In the genomic region with DNA sequence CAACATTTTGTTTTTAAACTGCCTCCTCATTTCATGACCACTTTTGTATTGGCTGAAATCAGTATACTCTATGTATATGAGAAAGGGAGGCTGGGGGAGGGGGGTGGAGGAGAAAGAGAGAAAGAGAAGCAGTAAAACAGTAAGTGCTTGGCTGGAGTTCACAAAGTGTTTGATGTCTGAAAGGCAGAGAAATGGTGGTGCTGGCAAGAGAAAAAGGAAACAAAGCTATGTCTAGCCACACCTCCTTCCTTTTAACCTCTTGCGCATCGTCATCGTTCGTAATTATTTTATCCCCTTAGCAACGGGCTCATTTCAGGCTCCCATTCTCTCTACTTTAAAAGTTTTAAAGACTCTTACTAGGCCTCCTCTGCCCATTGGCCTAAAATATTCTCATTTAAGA, we compare ENCODE assay signal across 24 cellular contexts. TPM values are rescaled to one million over a fixed set of nuclear protein-coding genes. Genes with fewer than 3 reads are reported as not detected.
A peak's percentile ranks its signal among the peaks of the same experiment; 100 is the strongest.
DNase-seq lines count a peak whose midpoint lies in the region; ATAC-seq and TF ChIP-seq lines count a peak whose summit lies in the region.
"Had no signal": no experiment of that assay in that cellular context is flagged by ENCODE, and none has a peak within 500 bp of the region (broad histone marks: within the 10 kb centered on the region; RNA-seq: fewer than 3 reads in every experiment).

No MANE protein-coding gene starts in this region.

- no peaks in the 10 kb centered on the region for H3K27me3 ChIP-seq in sigmoid colon
- H3K27me3 ChIP-seq in heart right ventricle: no peaks in the 10 kb centered on the region
- H3K27me3 ChIP-seq: left lung, MG63, upper lobe of left lung had no signal

- TF ChIP-seq CTCF in cardiac fibroblast (IDR thresholded peaks at IDR 0.05; ENCODE audit: low read depth, low read length) (no peak), sigmoid colon (IDR thresholded peaks at IDR 0.05) (no peak), heart right ventricle (IDR thresholded peaks at IDR 0.05) (no peak)

- H3K4me1 ChIP-seq in sigmoid colon (peaks cover 0 to 4% (median 2%) of the 10 kb centered on the region in 4 donors), heart right ventricle (peaks cover 0 to 24% (median 0%) of the 10 kb centered on the region in 9 donors)
- H3K4me1 ChIP-seq: left lung had no signal

- no peak for ATAC-seq in activated CD4-positive, alpha-beta T cell treated with anti-CD3 and anti-CD28 coated beads for 36 hours
- peak; percentile 66 for ATAC-seq in stimulated activated effector memory CD8-positive, alpha-beta T cell treated with anti-CD3 and anti-CD28 coated beads, Interleukin-12 subunit alpha, Interleukin-12 subunit beta, amount 100 ng/mL, for 72 hours
- no peak for ATAC-seq in heart right ventricle
- ATAC-seq: esophagus mucosa, left lung, mucosa of descending colon, PC-3 had no signal

- no peak overlapping the region for H3K4me3 Mint-ChIP-seq in activated CD4-positive, alpha-beta T cell treated with anti-CD3 and anti-CD28 coated beads for 36 hours
- H3K4me3 Mint-ChIP-seq in activated CD4-positive, alpha-beta T cell treated with anti-CD3 and anti-CD28 coated beads, Interleukin-2, amount 10 ng/mL, durations not matched to agents 24 days and 14 days: no peak overlapping the region
- H3K4me3 Mint-ChIP-seq in stimulated activated effector memory CD8-positive, alpha-beta T cell treated with anti-CD3 and anti-CD28 coated beads, Interleukin-12 subunit alpha, Interleukin-12 subunit beta, amount 100 ng/mL, for 72 hours: no peak overlapping the region
- H3K4me3 Mint-ChIP-seq: central memory CD8-positive, alpha-beta T cell; IgD-negative memory B cell had no signal

- H3K27me3 Mint-ChIP-seq in activated CD4-positive, alpha-beta T cell treated with anti-CD3 and anti-CD28 coated beads for 36 hours: no peaks in the 10 kb centered on the region
- H3K27me3 Mint-ChIP-seq in activated CD4-positive, alpha-beta T cell treated with anti-CD3 and anti-CD28 coated beads, Interleukin-2, amount 10 ng/mL, durations not matched to agents 24 days and 14 days: no peaks in the 10 kb centered on the region
- H3K27me3 Mint-ChIP-seq: central memory CD8-positive, alpha-beta T cell; IgD-negative memory B cell had no signal

- DNase-seq in activated CD4-positive, alpha-beta T cell treated with anti-CD3 and anti-CD28 coated beads for 36 hours: peak; percentile 7
- no peak for DNase-seq in activated CD4-positive, alpha-beta T cell treated with anti-CD3 and anti-CD28 coated beads, Interleukin-2, amount 10 ng/mL, durations not matched to agents 24 days and 14 days
- DNase-seq in cardiac fibroblast (ENCODE audit: low read depth in 2 of 2): peak; percentile 7 to 21
- DNase-seq in islet precursor cell: peak; percentile 41
- no peak for DNase-seq in stimulated activated effector memory CD8-positive, alpha-beta T cell treated with anti-CD3 and anti-CD28 coated beads, Interleukin-12 subunit alpha, Interleukin-12 subunit beta, amount 100 ng/mL, for 72 hours (ENCODE audit: low spot score in 2 of 2)
- no peak for DNase-seq in sigmoid colon
- DNase-seq in heart right ventricle: no peak
- no peak for DNase-seq in NCI-H146 treated with DMSO at 0.1 percent for 48 hours (lab: John Stamatoyannopoulos, UW; ENCODE audit: unreplicated experiment)
- DNase-seq: activated CD4-positive, alpha-beta T cell treated with anti-CD3 and anti-CD28 coated beads for 48 hours; activated CD8-positive, alpha-beta memory T cell treated with anti-CD3 and anti-CD28 coated beads, Interleukin-2, amount 50 U/mL, for 48 hours; activated gamma-delta T cell treated with Interleukin-2 at 50 U/mL for 16 hours; GDM1; left lung; MG63; mucosa of descending colon; NCI-H1436; NCI-H82; PC-3; SHP77 treated with DMSO at 0.1 percent for 48 hours; stimulated activated CD4-positive, alpha-beta T cell treated with anti-CD3 and anti-CD28 coated beads, Interleukin-12 subunit alpha, Interleukin-12 subunit beta, amount 100 ng/mL, for 4 hours; upper lobe of left lung had no signal

- WGBS in sigmoid colon, 2 donors: 91 to 98% methylated on average over 5 of the region's 5 CpGs
- WGBS in heart right ventricle, 2 donors: 86 to 96% methylated on average over 5 of the region's 5 CpGs

- H3K9me3 Mint-ChIP-seq in activated CD4-positive, alpha-beta T cell treated with anti-CD3 and anti-CD28 coated beads for 36 hours (ENCODE audit: low read depth): no peaks in the 10 kb centered on the region
- no peaks in the 10 kb centered on the region for H3K9me3 Mint-ChIP-seq in activated CD4-positive, alpha-beta T cell treated with anti-CD3 and anti-CD28 coated beads, Interleukin-2, amount 10 ng/mL, durations not matched to agents 24 days and 14 days
- no peaks in the 10 kb centered on the region for H3K9me3 Mint-ChIP-seq in stimulated activated effector memory CD8-positive, alpha-beta T cell treated with anti-CD3 and anti-CD28 coated beads, Interleukin-12 subunit alpha, Interleukin-12 subunit beta, amount 100 ng/mL, for 72 hours
- H3K9me3 Mint-ChIP-seq: central memory CD8-positive, alpha-beta T cell; IgD-negative memory B cell had no signal

- no peak for TF ChIP-seq POLR2A in sigmoid colon (IDR thresholded peaks at IDR 0.05)

- CTCF ChIA-PET in activated CD4-positive, alpha-beta T cell treated with anti-CD3 and anti-CD28 coated beads for 36 hours (lab: Charles Lee): no interaction called here

- POLR2A ChIA-PET in activated CD4-positive, alpha-beta T cell treated with anti-CD3 and anti-CD28 coated beads for 36 hours (lab: Charles Lee): no interaction called here

- H3K27ac Mint-ChIP-seq in activated CD4-positive, alpha-beta T cell treated with anti-CD3 and anti-CD28 coated beads for 36 hours: no peak overlapping the region
- H3K27ac Mint-ChIP-seq in activated CD4-positive, alpha-beta T cell treated with anti-CD3 and anti-CD28 coated beads, Interleukin-2, amount 10 ng/mL, durations not matched to agents 24 days and 14 days: no peak overlapping the region
- H3K27ac Mint-ChIP-seq in stimulated activated effector memory CD8-positive, alpha-beta T cell treated with anti-CD3 and anti-CD28 coated beads, Interleukin-12 subunit alpha, Interleukin-12 subunit beta, amount 100 ng/mL, for 72 hours: peak overlapping the region; percentile 54
- H3K27ac Mint-ChIP-seq: IgD-negative memory B cell had no signal

- TF ChIP-seq EP300 in sigmoid colon (IDR thresholded peaks at IDR 0.05): no peak

- H3K4me1 Mint-ChIP-seq in activated CD4-positive, alpha-beta T cell treated with anti-CD3 and anti-CD28 coated beads for 36 hours: peaks cover 5% of the 10 kb centered on the region
- H3K4me1 Mint-ChIP-seq in activated CD4-positive, alpha-beta T cell treated with anti-CD3 and anti-CD28 coated beads, Interleukin-2, amount 10 ng/mL, durations not matched to agents 24 days and 14 days: no peaks in the 10 kb centered on the region
- H3K4me1 Mint-ChIP-seq in stimulated activated effector memory CD8-positive, alpha-beta T cell treated with anti-CD3 and anti-CD28 coated beads, Interleukin-12 subunit alpha, Interleukin-12 subunit beta, amount 100 ng/mL, for 72 hours: no peaks in the 10 kb centered on the region
- H3K4me1 Mint-ChIP-seq: central memory CD8-positive, alpha-beta T cell; IgD-negative memory B cell had no signal

- H3K27ac ChIP-seq in sigmoid colon (no peak overlapping the region), heart right ventricle (no peak overlapping the region)
- H3K27ac ChIP-seq: left lung, upper lobe of left lung had no signal

- H3K36me3 ChIP-seq in sigmoid colon: no peaks in the 10 kb centered on the region
- H3K36me3 ChIP-seq in heart right ventricle: no peaks in the 10 kb centered on the region
- H3K36me3 ChIP-seq: left lung, MG63, upper lobe of left lung had no signal

- intact Hi-C loops in activated CD4-positive, alpha-beta T cell treated with anti-CD3 and anti-CD28 coated beads for 36 hours (cut with DNase I, micrococcal nuclease): no loop called here
- intact Hi-C loops in activated CD4-positive, alpha-beta T cell treated with anti-CD3 and anti-CD28 coated beads, Interleukin-2, amount 10 ng/mL, durations not matched to agents 24 days and 14 days (cut with micrococcal nuclease): no loop called here
- intact Hi-C loops in sigmoid colon (cut with DNase I): no loop called here
- intact Hi-C loops in heart right ventricle (cut with DNase I): no loop called here

- no peaks in the 10 kb centered on the region for H3K36me3 Mint-ChIP-seq in activated CD4-positive, alpha-beta T cell treated with anti-CD3 and anti-CD28 coated beads for 36 hours (ENCODE audit: low read depth)
- peaks cover 3% of the 10 kb centered on the region for H3K36me3 Mint-ChIP-seq in activated CD4-positive, alpha-beta T cell treated with anti-CD3 and anti-CD28 coated beads, Interleukin-2, amount 10 ng/mL, durations not matched to agents 24 days and 14 days (ENCODE audit: low read depth)
- H3K36me3 Mint-ChIP-seq in stimulated activated effector memory CD8-positive, alpha-beta T cell treated with anti-CD3 and anti-CD28 coated beads, Interleukin-12 subunit alpha, Interleukin-12 subunit beta, amount 100 ng/mL, for 72 hours: no peaks in the 10 kb centered on the region

- H3K4me3 ChIP-seq in cardiac fibroblast (replicated peaks in 1 of 2; ENCODE audit: low read depth in 2 of 2, low read length in 2 of 2) (no peak overlapping the region), sigmoid colon (no peak overlapping the region), heart right ventricle (no peak overlapping the region)
- H3K4me3 ChIP-seq: left lung, MG63, mucosa of descending colon, upper lobe of left lung had no signal

- H3K9me3 ChIP-seq in sigmoid colon: no peaks in the 10 kb centered on the region
- no peaks in the 10 kb centered on the region for H3K9me3 ChIP-seq in heart right ventricle
- H3K9me3 ChIP-seq: left lung, MG63, mucosa of descending colon, upper lobe of left lung had no signal

RNA-seq across cellular contexts. Expression of a gene that starts 25.6 kb away (rescaled TPM):
- total RNA-seq in activated CD4-positive, alpha-beta T cell treated with anti-CD3 and anti-CD28 coated beads for 36 hours: under 1 TPM; 0.26 to 0.30 TPM
- 0.68 and 0.78 TPM in 2 replicates for total RNA-seq in activated CD4-positive, alpha-beta T cell treated with anti-CD3 and anti-CD28 coated beads, Interleukin-2, amount 10 ng/mL, durations not matched to agents 24 days and 14 days
- 1 to 10 TPM in 3 of 4 donors, under 1 TPM in 1; 0.66 to 3.9 (median 1.9) TPM for total RNA-seq in sigmoid colon
- under 1 TPM in 1 of 3 donors, not detected in 2; 0.22 TPM for polyA plus RNA-seq in sigmoid colon
- total RNA-seq in heart right ventricle: under 1 TPM in 7 of 10 donors, not detected in 3; 0.15 to 0.36 (median 0.17) TPM
- polyA plus RNA-seq in heart right ventricle: under 1 TPM; 0.03 to 0.15 TPM

Comparison
In these comparisons a context has a peak if more than half of its experiments do, and no peak if none do; other contexts are left out.
1. DNase-seq: peak in activated CD4-positive, alpha-beta T cell treated with anti-CD3 and anti-CD28 coated beads for 36 hours (single experiment), cardiac fibroblast (2 of 2) and islet precursor cell (single experiment); none in activated CD4-positive, alpha-beta T cell treated with anti-CD3 and anti-CD28 coated beads, Interleukin-2, amount 10 ng/mL, durations not matched to agents 24 days and 14 days (single experiment), stimulated activated effector memory CD8-positive, alpha-beta T cell treated with anti-CD3 and anti-CD28 coated beads, Interleukin-12 subunit alpha, Interleukin-12 subunit beta, amount 100 ng/mL, for 72 hours (0 of 2), sigmoid colon (single experiment), heart right ventricle (0 of 2) and NCI-H146 treated with DMSO at 0.1 percent for 48 hours (single experiment).